8 cellular contexts compared by ENCODE assay signal in the genomic region with DNA sequence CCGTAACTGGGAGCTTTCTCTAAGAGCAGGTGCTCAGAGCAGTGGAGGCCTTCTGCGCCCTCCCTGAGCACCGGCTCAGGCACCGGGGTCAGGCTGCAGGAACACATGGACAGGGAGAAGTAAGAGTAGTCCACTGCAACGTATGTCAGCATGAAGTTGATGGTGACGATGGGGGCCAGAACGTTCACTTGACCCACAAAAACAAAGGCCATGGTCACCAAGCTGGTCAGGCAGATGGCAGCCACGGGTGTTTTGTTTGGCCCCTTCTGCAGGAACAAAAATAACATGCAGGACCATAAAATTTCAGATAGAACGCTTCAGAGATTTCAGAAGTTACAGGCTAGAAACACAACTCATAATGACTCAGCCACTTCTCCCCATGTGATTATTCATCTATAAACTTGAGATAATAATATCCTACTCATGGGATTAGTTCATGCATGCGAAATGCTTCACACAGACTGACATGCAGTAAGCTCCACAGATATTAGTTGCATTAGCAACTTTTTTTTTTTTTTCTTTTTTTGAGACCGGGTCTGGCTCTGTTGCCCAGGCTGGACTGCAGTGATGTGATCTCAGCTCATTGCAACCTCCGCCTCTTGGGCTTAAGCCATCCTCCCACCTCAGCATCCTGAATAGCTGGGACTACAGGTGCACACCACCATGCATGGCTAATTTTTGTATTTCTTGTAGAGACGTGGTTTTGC. TPM values are rescaled to one million over a fixed set of nuclear protein-coding genes. Genes with fewer than 3 reads are reported as not detected.
DNase-seq lines count a peak whose midpoint lies in the region; ATAC-seq, FAIRE-seq and TF ChIP-seq lines count a peak whose summit lies in the region.

No MANE protein-coding gene starts in this region.

- H3K27me3 ChIP-seq in K562 (ENCODE audit: control insufficient read depth in 2 of 2, insufficient read depth in 2 of 2, low read length in 2 of 2) (peaks cover 0 to 4% of the 10 kb centered on the region in 2 experiments; a peak in 1 of 5 replicates), thyroid gland (no peaks in the 10 kb centered on the region)
- H3K27me3 ChIP-seq in CD8-positive, alpha-beta T cell (ENCODE audit: insufficient read depth, low read length) = no peaks in the 10 kb centered on the region

- TF ChIP-seq CTCF in activated CD8-positive, alpha-beta T cell treated with anti-CD3 and anti-CD28 coated beads for 36 hours (IDR thresholded peaks at IDR 0.05) = no peak
- TF ChIP-seq CTCF in K562 (IDR thresholded peaks at IDR 0.05 in 2 of 3, conservative IDR thresholded peaks at IDR 0.05 in 1 of 3; ENCODE audit: insufficient read depth in 2 of 3, low read depth in 1 of 3, low read length in 3 of 3) (no peak), thyroid gland (IDR thresholded peaks at IDR 0.05) (no peak), Calu3 (IDR thresholded peaks at IDR 0.05; ENCODE audit: unreplicated experiment) (no peak)
- TF ChIP-seq CTCF in CD8-positive, alpha-beta T cell (IDR thresholded peaks at IDR 0.05) = no peak

- TF ChIP-seq RAD21 in K562 (CRISPR knock-in tag; conservative IDR thresholded peaks at IDR 0.05 in 1 of 2, IDR thresholded peaks at IDR 0.05 in 1 of 2) = no peak

- H3K36me3 ChIP-seq in K562 (ENCODE audit: control insufficient read depth, insufficient read depth, low read length) (no peaks in the 10 kb centered on the region), thyroid gland (no peaks in the 10 kb centered on the region)
- no peaks in the 10 kb centered on the region for H3K36me3 ChIP-seq in CD8-positive, alpha-beta T cell (ENCODE audit: insufficient read depth, low read length)

- no peak for ATAC-seq in activated CD8-positive, alpha-beta T cell treated with anti-CD3 and anti-CD28 coated beads, Interleukin-2, amount 10 ng/mL, durations not matched to agents 7 days and 5 days
- no peak for ATAC-seq in activated CD8-positive, alpha-beta T cell treated with anti-CD3 and anti-CD28 coated beads for 36 hours
- ATAC-seq in HG03103 (IDR thresholded peaks at IDR 0.05; ENCODE audit: low read depth, unreplicated experiment) (peak; percentile 43), K562 (no peak)
- no peak for ATAC-seq in CD8-positive, alpha-beta T cell

- no peaks in the 10 kb centered on the region for H3K9me1 ChIP-seq in K562 (ENCODE audit: control insufficient read depth, insufficient read depth, low read length)

- H3K27me3 Mint-ChIP-seq in activated CD8-positive, alpha-beta T cell treated with anti-CD3 and anti-CD28 coated beads, Interleukin-2, amount 10 ng/mL, durations not matched to agents 7 days and 5 days (ENCODE audit: low read depth) = no peaks in the 10 kb centered on the region
- peaks cover 7% of the 10 kb centered on the region for H3K27me3 Mint-ChIP-seq in activated CD8-positive, alpha-beta T cell treated with anti-CD3 and anti-CD28 coated beads for 36 hours
- H3K27me3 Mint-ChIP-seq in Calu3 (ENCODE audit: unreplicated experiment) = no peaks in the 10 kb centered on the region
- H3K27me3 Mint-ChIP-seq in CD8-positive, alpha-beta T cell (ENCODE audit: low read depth) = no peaks in the 10 kb centered on the region

- DNase-seq in activated CD8-positive, alpha-beta T cell treated with anti-CD3 and anti-CD28 coated beads, Interleukin-2, amount 10 ng/mL, durations not matched to agents 7 days and 5 days = peak; percentile 17
- no peak for DNase-seq in activated CD8-positive, alpha-beta T cell treated with anti-CD3 and anti-CD28 coated beads for 36 hours
- DNase-seq in K562 (ENCODE audit: extremely low read depth in 1 of 4, low spot score in 3 of 4) (no peak), thyroid gland (peak; percentile 83 to 84), NCI-H1694 (lab: John Stamatoyannopoulos, UW) (no peak), Calu3 (no peak)
- DNase-seq in CD8-positive, alpha-beta T cell = no peak

- peaks cover 10% of the 10 kb centered on the region for H3K9me3 Mint-ChIP-seq in activated CD8-positive, alpha-beta T cell treated with anti-CD3 and anti-CD28 coated beads, Interleukin-2, amount 10 ng/mL, durations not matched to agents 7 days and 5 days (ENCODE audit: insufficient read depth)
- H3K9me3 Mint-ChIP-seq in activated CD8-positive, alpha-beta T cell treated with anti-CD3 and anti-CD28 coated beads for 36 hours = peaks cover 3% of the 10 kb centered on the region
- peaks cover 3% of the 10 kb centered on the region for H3K9me3 Mint-ChIP-seq in Calu3 (ENCODE audit: low read depth, unreplicated experiment)
- H3K9me3 Mint-ChIP-seq in CD8-positive, alpha-beta T cell = peaks cover 11% of the 10 kb centered on the region

- in situ Hi-C loops in K562 (cut with MboI) = no loop called here

- no TSS peak for BruUV-seq in K562 (replicated peaks; lab: Mats Ljungman, UMichigan)
- BruUV-seq in Calu3 (replicated peaks; lab: Mats Ljungman, UMichigan) = no TSS peak

- H3K4me3 ChIP-seq in K562 = no peak overlapping the region
- peak overlapping the region in 1 of 3 donors; percentile 23 for H3K4me3 ChIP-seq in thyroid gland (replicated peaks in 1 of 3)
- H3K4me3 ChIP-seq in CD8-positive, alpha-beta T cell (ENCODE audit: low read depth, low read length) = no peak overlapping the region

- H2AFZ ChIP-seq in K562 (ENCODE audit: low read depth, low read length) = no peak overlapping the region

- CTCF ChIA-PET in activated CD8-positive, alpha-beta T cell treated with anti-CD3 and anti-CD28 coated beads, Interleukin-2, amount 10 ng/mL, durations not matched to agents 7 days and 5 days (lab: Charles Lee) = interaction anchor here (1.2 kb wide), 1 partner anchor 88 kb away, joined by 3 read pairs; no protein-coding TSS in a partner anchor
- CTCF ChIA-PET in activated CD8-positive, alpha-beta T cell treated with anti-CD3 and anti-CD28 coated beads for 36 hours (lab: Charles Lee) = interaction anchor here (1.6 kb wide), 1 partner anchor 42 kb away, joined by 4 read pairs; no protein-coding TSS in a partner anchor
- CTCF ChIA-PET in K562 (lab: Yijun Ruan, JAX; ENCODE audit: low intra/inter-chr PET ratio) = no interaction called here
- CTCF ChIA-PET in Calu3 (lab: Charles Lee) = interaction anchor here (1.2 kb wide), 1 partner anchor 27 kb away, joined by 4 read pairs; no protein-coding TSS in a partner anchor
- CTCF ChIA-PET in CD8-positive, alpha-beta T cell (lab: Charles Lee) = interaction anchor here (1.1 to 2.3 kb wide), 3 partner anchors 9 to 42 kb away, joined by 3 to 5 read pairs (median 3); no protein-coding TSS in a partner anchor

- POLR2A ChIA-PET in activated CD8-positive, alpha-beta T cell treated with anti-CD3 and anti-CD28 coated beads, Interleukin-2, amount 10 ng/mL, durations not matched to agents 7 days and 5 days (lab: Charles Lee) = no interaction called here
- POLR2A ChIA-PET in activated CD8-positive, alpha-beta T cell treated with anti-CD3 and anti-CD28 coated beads for 36 hours (lab: Charles Lee) = interaction anchor here (0.6 to 1.0 kb wide), 2 partner anchors 10 to 18 kb away, joined by 3 read pairs; no protein-coding TSS in a partner anchor
- POLR2A ChIA-PET in K562 (lab: Yijun Ruan, JAX) = interaction anchor here (0.7 to 1.5 kb wide), 2 partner anchors 12 to 71 kb away, joined by 3 to 7 read pairs; no protein-coding TSS in a partner anchor
- POLR2A ChIA-PET in CD8-positive, alpha-beta T cell (lab: Charles Lee) = no interaction called here

- TF ChIP-seq POLR2A in K562 (conservative IDR thresholded peaks at IDR 0.05) (no peak), thyroid gland (IDR thresholded peaks at IDR 0.05) (peak in 1 of 2 donors; percentile 29)

- no peak overlapping the region for H3K4me3 Mint-ChIP-seq in activated CD8-positive, alpha-beta T cell treated with anti-CD3 and anti-CD28 coated beads, Interleukin-2, amount 10 ng/mL, durations not matched to agents 7 days and 5 days
- no peak overlapping the region for H3K4me3 Mint-ChIP-seq in activated CD8-positive, alpha-beta T cell treated with anti-CD3 and anti-CD28 coated beads for 36 hours
- no peak overlapping the region for H3K4me3 Mint-ChIP-seq in Calu3 (ENCODE audit: low read depth, unreplicated experiment)
- H3K4me3 Mint-ChIP-seq in CD8-positive, alpha-beta T cell = no peak overlapping the region

- H3K27ac ChIP-seq in K562 (ENCODE audit: extremely low read depth, low read depth, low read length) = no peak overlapping the region
- peak overlapping the region; percentile 93 to 95 (median 93) for H3K27ac ChIP-seq in thyroid gland
- no peak overlapping the region for H3K27ac ChIP-seq in CD8-positive, alpha-beta T cell (ENCODE audit: low read depth, low read length)

- H3K9me3 ChIP-seq in K562 (replicated peaks; ENCODE audit: control insufficient read depth, insufficient read depth, low read depth, low read length) (no peaks in the 10 kb centered on the region), thyroid gland (no peaks in the 10 kb centered on the region)
- no peaks in the 10 kb centered on the region for H3K9me3 ChIP-seq in CD8-positive, alpha-beta T cell (ENCODE audit: low read length)

- no peaks in the 10 kb centered on the region for H3K79me2 ChIP-seq in K562 (ENCODE audit: control insufficient read depth, insufficient read depth, low read length)

- H3K4me2 ChIP-seq in K562 (ENCODE audit: insufficient read depth, low read length) = no peak overlapping the region

- H3K36me3 Mint-ChIP-seq in activated CD8-positive, alpha-beta T cell treated with anti-CD3 and anti-CD28 coated beads, Interleukin-2, amount 10 ng/mL, durations not matched to agents 7 days and 5 days (ENCODE audit: low read depth) = peaks cover 10% of the 10 kb centered on the region
- no peaks in the 10 kb centered on the region for H3K36me3 Mint-ChIP-seq in activated CD8-positive, alpha-beta T cell treated with anti-CD3 and anti-CD28 coated beads for 36 hours (ENCODE audit: low read depth)
- H3K36me3 Mint-ChIP-seq in Calu3 (ENCODE audit: insufficient read depth, unreplicated experiment) = no peaks in the 10 kb centered on the region
- no peaks in the 10 kb centered on the region for H3K36me3 Mint-ChIP-seq in CD8-positive, alpha-beta T cell

- no peak overlapping the region for H3K27ac Mint-ChIP-seq in activated CD8-positive, alpha-beta T cell treated with anti-CD3 and anti-CD28 coated beads, Interleukin-2, amount 10 ng/mL, durations not matched to agents 7 days and 5 days
- H3K27ac Mint-ChIP-seq in activated CD8-positive, alpha-beta T cell treated with anti-CD3 and anti-CD28 coated beads for 36 hours = no peak overlapping the region
- no peak overlapping the region for H3K27ac Mint-ChIP-seq in Calu3 (ENCODE audit: unreplicated experiment)
- H3K27ac Mint-ChIP-seq in CD8-positive, alpha-beta T cell = no peak overlapping the region

- H3K4me1 ChIP-seq in K562 (replicated peaks in 1 of 2; ENCODE audit: control insufficient read depth in 2 of 2, insufficient read depth in 2 of 2, low read length in 2 of 2) (no peaks in the 10 kb centered on the region; a peak in 2 of 5 replicates), thyroid gland (peaks cover 28 to 46% of the 10 kb centered on the region in 2 donors)
- no peaks in the 10 kb centered on the region for H3K4me1 ChIP-seq in CD8-positive, alpha-beta T cell (ENCODE audit: insufficient read depth, low read length)

- H4K20me1 ChIP-seq in K562 (replicated peaks; ENCODE audit: control insufficient read depth, insufficient read depth, low read length) = no peaks in the 10 kb centered on the region; the same call in 1 of the 2 replicates

- TF ChIP-seq EP300 in K562 (IDR thresholded peaks at IDR 0.05; ENCODE audit: low read length) = no peak

- FAIRE-seq in K562 (lab: Jason Lieb, UNC) = no peak

- intact Hi-C loops in activated CD8-positive, alpha-beta T cell treated with anti-CD3 and anti-CD28 coated beads for 36 hours (cut with micrococcal nuclease) = no loop called here
- intact Hi-C loops in K562 (cut with micrococcal nuclease) (no loop called here), thyroid gland (cut with DNase I) (no loop called here), Calu3 (cut with micrococcal nuclease; ENCODE audit: unreplicated experiment) (no loop called here)
- intact Hi-C loops in CD8-positive, alpha-beta T cell (cut with DNase I, micrococcal nuclease) = no loop called here

- H3K4me1 Mint-ChIP-seq in activated CD8-positive, alpha-beta T cell treated with anti-CD3 and anti-CD28 coated beads, Interleukin-2, amount 10 ng/mL, durations not matched to agents 7 days and 5 days (ENCODE audit: low read depth) = peaks cover 35% of the 10 kb centered on the region
- H3K4me1 Mint-ChIP-seq in activated CD8-positive, alpha-beta T cell treated with anti-CD3 and anti-CD28 coated beads for 36 hours (ENCODE audit: low read depth) = peaks cover 40% of the 10 kb centered on the region
- no peaks in the 10 kb centered on the region for H3K4me1 Mint-ChIP-seq in Calu3 (ENCODE audit: low read depth, unreplicated experiment)
- peaks cover 9% of the 10 kb centered on the region for H3K4me1 Mint-ChIP-seq in CD8-positive, alpha-beta T cell (ENCODE audit: low read depth)

- WGBS in K562 (ENCODE audit: insufficient coverage, low coverage, missing lambda C conversion rate) = 3% methylated on average over 9 of the region's 13 CpGs
- WGBS in thyroid gland, 2 donors = 35 to 37% methylated on average over 13 of the region's 13 CpGs

- no peak overlapping the region for H3K9ac ChIP-seq in K562 (ENCODE audit: insufficient read depth in 1 of 2, low read depth in 2 of 2, low read length in 2 of 2)

RNA-seq across cellular contexts. Expression of a gene that starts 52.2 kb away (rescaled TPM):
- 10 to 100 TPM; 58.6 to 61.7 TPM for total RNA-seq in activated CD8-positive, alpha-beta T cell treated with anti-CD3 and anti-CD28 coated beads, Interleukin-2, amount 10 ng/mL, durations not matched to agents 7 days and 5 days
- total RNA-seq in activated CD8-positive, alpha-beta T cell treated with anti-CD3 and anti-CD28 coated beads for 36 hours = 10 to 100 TPM; 24.5 to 25.8 TPM
- total RNA-seq in K562 (2011; cell fraction: chromatin; rRNA removed; ENCODE audit: low replicate concordance) = 0.07 and 0.37 TPM in 2 replicates
- 0.17 and 0.26 TPM in 2 replicates for total RNA-seq in K562 (2011; cell fraction: nucleolus; rRNA removed)
- 0.07 and 0.08 TPM in 2 replicates for total RNA-seq in K562 (2011; cell fraction: nucleoplasm; rRNA removed)
- total RNA-seq in K562 (2014; rRNA removed) = not detected in 2 replicates
- not detected in 2 replicates for total RNA-seq in K562 (2014; rRNA removed; fragmentation: Illumina TruSeq; extraction: Trizol)
- total RNA-seq in K562 (2015; rRNA removed; fragmentation: Illumina TruSeq; extraction: Trizol) = not detected in 2 replicates
- total RNA-seq in K562 (2021) = 0.24 and 0.25 TPM in 2 replicates
- not detected in 2 replicates for polyA plus RNA-seq in K562 (2011; rRNA removed)
- polyA plus RNA-seq in K562 (2011; cell fraction: cytosol; rRNA removed) = 0.01 TPM in 1 of 2 replicates, not detected in the other
- polyA plus RNA-seq in K562 (2011; cell fraction: nucleus; rRNA removed) = 0.06 and 0.08 TPM in 2 replicates
- 0.01 and 0.06 TPM in 2 replicates for polyA plus RNA-seq in K562 (2012)
- polyA plus RNA-seq in K562 (2014; fragmentation: Illumina TruSeq; extraction: Trizol) = not detected in 2 replicates
- polyA plus RNA-seq in K562 (2014; fragmentation: Nextera tagmentation; extraction: Ambion mirVana) = not detected
- polyA plus RNA-seq in K562 (2014; rRNA removed) = not detected in 2 replicates
- polyA minus RNA-seq in K562 (2011; rRNA and poly(A)+ RNA removed) = 0.03 and 0.04 TPM in 2 replicates
- polyA minus RNA-seq in K562 (2011; cell fraction: cytosol; rRNA and poly(A)+ RNA removed) = 0.19 TPM in 1 of 2 replicates, not detected in the other
- polyA minus RNA-seq in K562 (2011; cell fraction: nucleus; rRNA and poly(A)+ RNA removed) = 0.11 TPM in 1 of 2 replicates, not detected in the other
- total RNA-seq in thyroid gland = 100 to 1,000 TPM in 3 of 4 donors, 10 to 100 TPM in 1; 91.4 to 266 (median 199) TPM
- total RNA-seq in Calu3 (2022) = 0.51 and 0.97 TPM in 2 replicates
- total RNA-seq in CD8-positive, alpha-beta T cell = 10 to 100 TPM; 20.8 to 21.5 TPM

Comparison
In these comparisons a context has a peak if more than half of its experiments do, and no peak if none do; other contexts are left out.
1. DNase-seq: peak in activated CD8-positive, alpha-beta T cell treated with anti-CD3 and anti-CD28 coated beads, Interleukin-2, amount 10 ng/mL, durations not matched to agents 7 days and 5 days (single experiment) and thyroid gland (2 of 2); none in activated CD8-positive, alpha-beta T cell treated with anti-CD3 and anti-CD28 coated beads for 36 hours (single experiment), K562 (0 of 4), NCI-H1694 (single experiment), Calu3 (single experiment) and CD8-positive, alpha-beta T cell (0 of 7).
2. POLR2A ChIA-PET loops: an anchor here in activated CD8-positive, alpha-beta T cell treated with anti-CD3 and anti-CD28 coated beads for 36 hours (0.6 to 1.0 kb wide) and K562 (0.7 to 1.5 kb wide); none called in activated CD8-positive, alpha-beta T cell treated with anti-CD3 and anti-CD28 coated beads, Interleukin-2, amount 10 ng/mL, durations not matched to agents 7 days and 5 days and CD8-positive, alpha-beta T cell.
3. H3K27ac ChIP-seq: peak in thyroid gland (3 of 3); none in K562 (single experiment) and CD8-positive, alpha-beta T cell (single experiment).
4. RNA of a gene that starts 52.2 kb away (total RNA-seq): 91.4 to 266 TPM in thyroid gland, 58.6 to 61.7 TPM in activated CD8-positive, alpha-beta T cell treated with anti-CD3 and anti-CD28 coated beads, Interleukin-2, amount 10 ng/mL, durations not matched to agents 7 days and 5 days, 24.5 to 25.8 TPM in activated CD8-positive, alpha-beta T cell treated with anti-CD3 and anti-CD28 coated beads for 36 hours and 20.8 to 21.5 TPM in CD8-positive, alpha-beta T cell; 0.51 to 0.97 TPM in Calu3 and 0.07 to 0.37 TPM in K562; every median in the first group is over 10 times any median in the second.